In the genomic region with DNA sequence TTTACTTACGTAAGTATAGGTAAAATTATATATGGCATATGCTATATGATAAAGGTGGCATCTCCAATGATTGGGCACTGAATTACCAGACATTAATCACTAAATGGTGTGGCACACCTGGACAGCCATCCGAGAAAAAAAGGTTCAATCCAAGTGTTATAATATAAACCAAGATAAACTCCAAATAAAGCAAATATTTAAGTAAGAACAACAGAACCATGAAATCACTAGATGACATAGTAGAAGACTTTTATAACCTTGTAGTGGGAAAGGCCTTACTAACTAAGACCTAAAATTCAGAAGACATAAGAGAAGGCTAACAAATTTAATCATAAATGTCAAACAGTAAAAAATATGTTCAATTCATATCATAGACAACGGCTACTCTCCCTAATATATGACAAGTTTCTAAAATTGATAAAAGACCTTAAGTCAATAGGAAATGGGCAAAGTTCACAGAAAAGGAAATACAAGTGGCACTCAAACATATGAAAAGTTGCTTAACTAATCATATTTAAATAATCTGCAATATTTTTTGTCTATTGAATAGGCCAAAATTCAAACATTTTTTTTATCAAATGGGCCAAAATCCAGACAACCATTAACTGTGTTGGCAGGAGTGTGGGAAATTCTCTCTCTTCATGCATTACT, we compare ENCODE assay signal across 8 cellular contexts.
"Had no signal": no experiment of that assay in that cellular context is flagged by ENCODE, and none has a peak within 500 bp of the region (broad histone marks: within the 10 kb centered on the region; RNA-seq: fewer than 3 reads in every experiment).

No MANE protein-coding gene starts in this region.

- FAIRE-seq: H1, H54, HepG2 had no signal

- H3K27ac ChIP-seq: HL-60 had no signal

- H3K4me2 ChIP-seq: GM23338 had no signal

- ATAC-seq: GM23338, HepG2 had no signal

- DNase-seq: H9, HCEC 1CT, KBM-7 had no signal

- H3K4me3 ChIP-seq: GM23338 had no signal
